25 cellular contexts compared by ENCODE assay signal in genomic region chr14:24639270-24639669, GRCh38. TPM values are rescaled to one million over a fixed set of nuclear protein-coding genes. Genes with fewer than 3 reads are reported as not detected.
"Had no signal": no experiment of that assay in that cellular context is flagged by ENCODE, and none has a peak within 500 bp of the region (broad histone marks: within the 10 kb centered on the region; RNA-seq: fewer than 3 reads in every experiment).

No MANE protein-coding gene starts in this region.

- H3K9me3 Mint-ChIP-seq: dendritic cell treated with granulocyte-macrophage colony-stimulating factor and Interleukin-4, amounts not matched to agents 40 ng/mL and 50 ng/mL, for 4 days; endodermal cell; nephron; stimulated activated naive B cell treated with anti-CD40 and anti-IgM and Interleukin-4, amounts not matched to agents 10 μg/mL and 1 μg/mL and 100 μg/mL, for 72 hours had no signal

- H3K4me1 Mint-ChIP-seq: endodermal cell, nephron, neural progenitor cell had no signal

- H3K27me3 Mint-ChIP-seq: dendritic cell treated with granulocyte-macrophage colony-stimulating factor and Interleukin-4, amounts not matched to agents 40 ng/mL and 50 ng/mL, for 4 days had no signal

- H3K4me3 Mint-ChIP-seq: dendritic cell treated with granulocyte-macrophage colony-stimulating factor and Interleukin-4, amounts not matched to agents 40 ng/mL and 50 ng/mL, for 4 days; endodermal cell; nephron; neural progenitor cell; stimulated activated naive B cell treated with anti-CD40 and anti-IgM and Interleukin-4, amounts not matched to agents 10 μg/mL and 1 μg/mL and 100 μg/mL, for 72 hours had no signal

- H3K36me3 Mint-ChIP-seq: neural progenitor cell; stimulated activated naive B cell treated with anti-CD40 and anti-IgM and Interleukin-4, amounts not matched to agents 10 μg/mL and 1 μg/mL and 100 μg/mL, for 72 hours had no signal

- ATAC-seq: esophagus mucosa; gastrocnemius medialis; left ventricle myocardium superior; lower lobe of right lung; right cardiac atrium; stimulated activated naive B cell treated with anti-CD40 and anti-IgM and Interleukin-4, amounts not matched to agents 10 μg/mL and 1 μg/mL and 100 μg/mL, for 72 hours had no signal

- DNase-seq: effector CD8-positive, alpha-beta T cell; endodermal cell; foreskin fibroblast; gastrocnemius medialis; head of caudate nucleus; left ventricle myocardium superior; lower lobe of right lung; right cardiac atrium; spleen; stimulated activated CD4-positive, alpha-beta T cell treated with anti-CD3 and anti-CD28 coated beads, Interleukin-4, amount 100 ng/mL, for 4 hours; stimulated activated naive B cell treated with anti-CD40 and anti-IgM and Interleukin-4, amounts not matched to agents 10 μg/mL and 1 μg/mL and 100 μg/mL, for 72 hours; stomach; thyroid gland; trophoblast cell had no signal

- H3K27ac Mint-ChIP-seq: dendritic cell treated with granulocyte-macrophage colony-stimulating factor and Interleukin-4, amounts not matched to agents 40 ng/mL and 50 ng/mL, for 4 days; endodermal cell; nephron; neural progenitor cell; stimulated activated naive B cell treated with anti-CD40 and anti-IgM and Interleukin-4, amounts not matched to agents 10 μg/mL and 1 μg/mL and 100 μg/mL, for 72 hours had no signal

RNA-seq across cellular contexts. Expression of gene GZMB, which starts 5.3 kb away (rescaled TPM):
- total RNA-seq: endodermal cell, glomerular endothelial cell, osteocyte, renal cortical epithelial cell, temporal lobe had no signal

RNA-seq across cellular contexts. Expression of gene GZMH, which starts 29.8 kb away (rescaled TPM):
- total RNA-seq: endodermal cell, esophagus mucosa, gastrocnemius medialis, glomerular endothelial cell, mesenteric fat pad, osteocyte, renal cortical epithelial cell, subcutaneous adipose tissue, temporal lobe, vagina had no signal
